Comparison of ENCODE assay signal across 1 cellular context in the genomic region with DNA sequence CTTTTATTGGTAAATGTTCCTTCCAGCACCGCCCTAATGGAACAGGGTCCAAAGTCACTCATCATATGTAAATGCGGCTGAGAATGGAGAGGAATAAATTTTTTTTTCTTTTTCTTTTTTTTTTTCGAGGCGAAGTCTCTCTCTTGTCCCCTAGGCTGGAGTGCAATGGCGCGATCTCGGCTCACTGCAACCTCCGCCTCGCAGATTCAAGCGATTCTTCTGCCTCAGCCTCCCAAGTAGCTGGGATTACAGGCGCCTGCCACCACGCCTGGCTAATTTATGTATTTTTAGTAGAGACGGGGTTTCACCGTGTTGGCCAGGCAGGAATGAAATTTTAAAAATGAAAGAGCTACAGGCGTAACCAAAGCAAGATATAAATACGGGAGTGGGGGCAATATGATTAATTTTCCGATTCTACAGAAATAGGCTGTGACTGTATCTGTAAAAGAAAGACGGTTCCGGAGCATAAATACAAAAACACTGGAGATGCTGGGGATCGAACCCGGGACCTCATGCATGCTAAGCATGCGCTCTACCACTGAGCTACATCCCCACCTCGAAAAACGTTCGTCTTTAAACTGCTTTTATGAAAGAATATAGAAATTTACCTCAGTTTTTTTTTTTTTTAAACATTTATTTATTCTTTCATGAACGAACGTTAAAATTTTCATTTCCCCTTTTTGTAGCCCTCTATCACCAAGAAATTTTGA.
TF ChIP-seq lines count a peak whose summit lies in the region.

No MANE protein-coding gene starts in this region.

TF ChIP-seq in HepG2, 621 proteins besides CTCF, POLR2A, EP300 and RAD21 (continued from another document and continues in another):
- TF ChIP-seq PRDM15 (CRISPR knock-in tag; IDR thresholded peaks at IDR 0.05): no peak
- no peak for TF ChIP-seq DZIP1 (CRISPR knock-in tag; IDR thresholded peaks at IDR 0.05)
- no peak for TF ChIP-seq SNAI1 (CRISPR knock-in tag; IDR thresholded peaks at IDR 0.05; ENCODE audit: borderline replicate concordance)
- 0 out of 2 replicates have a peak, but pooled peaks have one; percentile 42 for TF ChIP-seq NFKBIZ (CRISPR knock-in tag; IDR thresholded peaks at IDR 0.05)
- peak; percentile 62; the same call in 1 of the 2 replicates for TF ChIP-seq RXRB (CRISPR knock-in tag; IDR thresholded peaks at IDR 0.05; ENCODE audit: borderline replicate concordance)
- no peak for TF ChIP-seq MBD4 (IDR thresholded peaks at IDR 0.05; ENCODE audit: borderline replicate concordance, low read length)
- no peak for TF ChIP-seq SETDB1 (CRISPR knock-in tag; IDR thresholded peaks at IDR 0.05; ENCODE audit: borderline replicate concordance)
- TF ChIP-seq ZFP36L2 (CRISPR knock-in tag; IDR thresholded peaks at IDR 0.05): no peak
- TF ChIP-seq, protein P1, sequence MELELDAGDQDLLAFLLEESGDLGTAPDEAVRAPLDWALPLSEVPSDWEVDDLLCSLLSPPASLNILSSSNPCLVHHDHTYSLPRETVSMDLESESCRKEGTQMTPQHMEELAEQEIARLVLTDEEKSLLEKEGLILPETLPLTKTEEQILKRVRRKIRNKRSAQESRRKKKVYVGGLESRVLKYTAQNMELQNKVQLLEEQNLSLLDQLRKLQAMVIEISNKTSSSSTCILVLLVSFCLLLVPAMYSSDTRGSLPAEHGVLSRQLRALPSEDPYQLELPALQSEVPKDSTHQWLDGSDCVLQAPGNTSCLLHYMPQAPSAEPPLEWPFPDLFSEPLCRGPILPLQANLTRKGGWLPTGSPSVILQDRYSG (CRISPR knock-in tag; IDR thresholded peaks at IDR 0.05): no peak
- TF ChIP-seq ZNF672 (CRISPR knock-in tag; IDR thresholded peaks at IDR 0.05): no peak
- TF ChIP-seq GZF1 (CRISPR knock-in tag; IDR thresholded peaks at IDR 0.05): no peak
- peak; percentile 74; the same call in 1 of the 2 replicates for TF ChIP-seq IRF2 (CRISPR knock-in tag; IDR thresholded peaks at IDR 0.05)
- TF ChIP-seq HMG20A (CRISPR knock-in tag; IDR thresholded peaks at IDR 0.05; ENCODE audit: borderline replicate concordance): no peak
- TF ChIP-seq ZKSCAN5 (CRISPR knock-in tag; IDR thresholded peaks at IDR 0.05): no peak
- no peak for TF ChIP-seq ZNF30 (CRISPR knock-in tag; IDR thresholded peaks at IDR 0.05)
- no peak for TF ChIP-seq CEBPB (IDR thresholded peaks at IDR 0.05; ENCODE audit: borderline replicate concordance, low read depth, low read length)
- peak; percentile 66; the same call in 1 of the 2 replicates for TF ChIP-seq MIXL1 (CRISPR knock-in tag; IDR thresholded peaks at IDR 0.05)
- no peak for TF ChIP-seq ARNTL (CRISPR knock-in tag; IDR thresholded peaks at IDR 0.05)
- no peak for TF ChIP-seq ZBTB49 (CRISPR knock-in tag; IDR thresholded peaks at IDR 0.05; ENCODE audit: borderline replicate concordance)
- TF ChIP-seq KDM4B (CRISPR knock-in tag; IDR thresholded peaks at IDR 0.05): peak; percentile 60; the same call in 1 of the 2 replicates
- no peak for TF ChIP-seq PBX3 (CRISPR knock-in tag; IDR thresholded peaks at IDR 0.05; ENCODE audit: borderline replicate concordance)
- TF ChIP-seq ZNF879 (CRISPR knock-in tag; IDR thresholded peaks at IDR 0.05): no peak
- TF ChIP-seq ZNF660 (CRISPR knock-in tag; IDR thresholded peaks at IDR 0.05; ENCODE audit: borderline replicate concordance, low read depth): no peak
- TF ChIP-seq MEF2D (CRISPR knock-in tag; IDR thresholded peaks at IDR 0.05): no peak
- TF ChIP-seq SALL1 (CRISPR knock-in tag; IDR thresholded peaks at IDR 0.05): peak; percentile 11; the same call in 1 of the 2 replicates
- no peak for TF ChIP-seq TRAFD1 (CRISPR knock-in tag; IDR thresholded peaks at IDR 0.05; ENCODE audit: borderline replicate concordance)
- TF ChIP-seq, protein P2, sequence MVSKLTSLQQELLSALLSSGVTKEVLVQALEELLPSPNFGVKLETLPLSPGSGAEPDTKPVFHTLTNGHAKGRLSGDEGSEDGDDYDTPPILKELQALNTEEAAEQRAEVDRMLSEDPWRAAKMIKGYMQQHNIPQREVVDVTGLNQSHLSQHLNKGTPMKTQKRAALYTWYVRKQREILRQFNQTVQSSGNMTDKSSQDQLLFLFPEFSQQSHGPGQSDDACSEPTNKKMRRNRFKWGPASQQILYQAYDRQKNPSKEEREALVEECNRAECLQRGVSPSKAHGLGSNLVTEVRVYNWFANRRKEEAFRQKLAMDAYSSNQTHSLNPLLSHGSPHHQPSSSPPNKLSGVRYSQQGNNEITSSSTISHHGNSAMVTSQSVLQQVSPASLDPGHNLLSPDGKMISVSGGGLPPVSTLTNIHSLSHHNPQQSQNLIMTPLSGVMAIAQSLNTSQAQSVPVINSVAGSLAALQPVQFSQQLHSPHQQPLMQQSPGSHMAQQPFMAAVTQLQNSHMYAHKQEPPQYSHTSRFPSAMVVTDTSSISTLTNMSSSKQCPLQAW (CRISPR knock-in tag; IDR thresholded peaks at IDR 0.05): no peak
- TF ChIP-seq BCL6 (CRISPR knock-in tag; IDR thresholded peaks at IDR 0.05): 0 out of 2 replicates have a peak, but pooled peaks have one; percentile 23
- TF ChIP-seq TGIF2 (CRISPR knock-in tag; IDR thresholded peaks at IDR 0.05): no peak
- TF ChIP-seq ZNF781 (CRISPR knock-in tag; IDR thresholded peaks at IDR 0.05; ENCODE audit: borderline replicate concordance, not compliant biosample characterization): no peak
- TF ChIP-seq ZNF547 (CRISPR knock-in tag; IDR thresholded peaks at IDR 0.05): no peak
- TF ChIP-seq AGO2 (optimal IDR thresholded peaks at IDR 0.05; ENCODE audit: low read depth, low read length): no peak
- no peak for TF ChIP-seq U2AF2 (IDR thresholded peaks at IDR 0.05; ENCODE audit: low read depth, low read length)
- TF ChIP-seq AGO1 (IDR thresholded peaks at IDR 0.05; ENCODE audit: low read depth, low read length, poor library complexity, severe bottlenecking): no peak
- TF ChIP-seq, protein P3, sequence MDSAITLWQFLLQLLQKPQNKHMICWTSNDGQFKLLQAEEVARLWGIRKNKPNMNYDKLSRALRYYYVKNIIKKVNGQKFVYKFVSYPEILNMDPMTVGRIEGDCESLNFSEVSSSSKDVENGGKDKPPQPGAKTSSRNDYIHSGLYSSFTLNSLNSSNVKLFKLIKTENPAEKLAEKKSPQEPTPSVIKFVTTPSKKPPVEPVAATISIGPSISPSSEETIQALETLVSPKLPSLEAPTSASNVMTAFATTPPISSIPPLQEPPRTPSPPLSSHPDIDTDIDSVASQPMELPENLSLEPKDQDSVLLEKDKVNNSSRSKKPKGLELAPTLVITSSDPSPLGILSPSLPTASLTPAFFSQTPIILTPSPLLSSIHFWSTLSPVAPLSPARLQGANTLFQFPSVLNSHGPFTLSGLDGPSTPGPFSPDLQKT (CRISPR knock-in tag; IDR thresholded peaks at IDR 0.05; ENCODE audit: borderline replicate concordance): no peak
- TF ChIP-seq ARID2 (CRISPR knock-in tag; IDR thresholded peaks at IDR 0.05; ENCODE audit: borderline replicate concordance): no peak
- no peak for TF ChIP-seq U2AF1 (optimal IDR thresholded peaks at IDR 0.05; ENCODE audit: low read depth, low read length)
